Comparison of ENCODE assay signal across 30 cellular contexts in the genomic region with DNA sequence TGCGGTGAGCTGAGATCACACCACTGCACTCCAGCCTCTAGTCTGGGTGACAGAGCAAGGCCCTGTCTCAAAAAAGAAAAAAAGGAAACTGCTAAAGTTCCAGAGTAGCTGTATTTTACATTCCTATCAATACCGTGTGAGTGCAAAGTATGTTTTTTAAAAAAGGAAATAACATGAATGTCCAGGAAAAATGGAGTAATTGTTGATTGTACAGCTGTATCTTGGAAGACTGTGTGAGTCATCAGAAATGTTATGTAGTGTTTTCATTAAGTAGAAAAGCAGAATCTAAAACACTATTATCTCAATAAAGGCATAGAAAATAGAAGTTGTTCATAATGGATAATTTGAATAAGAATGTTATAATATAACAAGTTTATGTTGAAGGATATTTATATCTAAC. TPM values are rescaled to one million over a fixed set of nuclear protein-coding genes. Genes with fewer than 3 reads are reported as not detected.
DNase-seq lines count a peak whose midpoint lies in the region; ATAC-seq, FAIRE-seq and TF ChIP-seq lines count a peak whose summit lies in the region.
"Had no signal": no experiment of that assay in that cellular context is flagged by ENCODE, and none has a peak within 500 bp of the region (broad histone marks: within the 10 kb centered on the region; RNA-seq: fewer than 3 reads in every experiment).

No MANE protein-coding gene starts in this region.

- intact Hi-C loops in heart left ventricle (cut with DNase I) = no loop called here
- intact Hi-C loops in naive thymus-derived CD4-positive, alpha-beta T cell (cut with micrococcal nuclease) = no loop called here

- H3K27me3 ChIP-seq in heart left ventricle = no peaks in the 10 kb centered on the region
- H3K27me3 ChIP-seq in naive thymus-derived CD4-positive, alpha-beta T cell (ENCODE audit: control insufficient read depth in 2 of 2, insufficient read depth in 2 of 2, low read length in 2 of 2) = no peaks in the 10 kb centered on the region
- H3K27me3 ChIP-seq: esophagus squamous epithelium, heart right ventricle had no signal

- WGBS in A549 (ENCODE audit: missing lambda C conversion rate) = 83% methylated on average over 2 of the region's 2 CpGs
- 69 to 79% (median 72%) methylated on average over 2 of the region's 2 CpGs for WGBS in heart left ventricle, 4 donors

- no peak overlapping the region for H3K4me2 ChIP-seq in A549
- H3K4me2 ChIP-seq: GM23338, smooth muscle cell had no signal

- no peaks in the 10 kb centered on the region for H3K36me3 ChIP-seq in heart left ventricle
- peaks cover 0 to 4% (median 0%) of the 10 kb centered on the region in 3 experiments for H3K36me3 ChIP-seq in naive thymus-derived CD4-positive, alpha-beta T cell (ENCODE audit: control insufficient read depth in 2 of 3, insufficient read depth in 3 of 3, low read length in 3 of 3)
- H3K36me3 ChIP-seq: heart right ventricle had no signal

- H3K27ac ChIP-seq in A549 (no peak overlapping the region), heart left ventricle (no peak overlapping the region)
- no peak overlapping the region for H3K27ac ChIP-seq in naive thymus-derived CD4-positive, alpha-beta T cell (ENCODE audit: low read depth, low read length)
- H3K27ac ChIP-seq: 22Rv1, esophagus squamous epithelium, heart right ventricle had no signal

- DNase-seq in A549 (ENCODE audit: low read depth in 1 of 2, low spot score in 1 of 2) (no peak), astrocyte of the hippocampus (ENCODE audit: low read depth, low spot score) (peak; percentile 9), foreskin melanocyte (peak; percentile 82), heart left ventricle (no peak), GM10266 (ENCODE audit: extremely low spot score) (no peak)
- DNase-seq in stimulated activated naive CD8-positive, alpha-beta T cell treated with anti-CD3 and anti-CD28 coated beads, Interleukin-15, amount 100 ng/mL, for 72 hours = no peak
- no peak for DNase-seq in naive thymus-derived CD4-positive, alpha-beta T cell
- DNase-seq: activated CD4-positive, alpha-beta T cell treated with anti-CD3 and anti-CD28 coated beads, Interleukin-2, amount 10 ng/mL, durations not matched to agents 7 days and 5 days; activated naive CD8-positive, alpha-beta T cell treated with anti-CD3 and anti-CD28 coated beads, Interleukin-2, amount 50 U/mL, for 24 hours; CD4-positive, CD25-positive, alpha-beta regulatory T cell; effector CD8-positive, alpha-beta T cell; esophagus squamous epithelium; heart right ventricle; KBM-7; MV-4-11; NCI-H187 treated with DMSO at 0.1 percent for 48 hours; NCI-H226; OCI-M1; SHP77; stimulated activated CD4-positive, alpha-beta T cell treated with anti-CD3 and anti-CD28 coated beads, Interleukin-4, amount 100 ng/mL, for 24 hours; T-helper 1 cell had no signal

- no peaks in the 10 kb centered on the region for H3K27me3 Mint-ChIP-seq in stimulated activated naive CD8-positive, alpha-beta T cell treated with anti-CD3 and anti-CD28 coated beads, Interleukin-15, amount 100 ng/mL, for 72 hours
- H3K27me3 Mint-ChIP-seq in naive thymus-derived CD4-positive, alpha-beta T cell = no peaks in the 10 kb centered on the region
- H3K27me3 Mint-ChIP-seq: activated CD4-positive, alpha-beta T cell treated with anti-CD3 and anti-CD28 coated beads, Interleukin-2, amount 10 ng/mL, durations not matched to agents 7 days and 5 days; activated naive CD8-positive, alpha-beta T cell treated with anti-CD3 and anti-CD28 coated beads, Interleukin-2, amount 50 U/mL, for 24 hours; CD4-positive, CD25-positive, alpha-beta regulatory T cell; central memory CD8-positive, alpha-beta T cell; stimulated activated naive CD8-positive, alpha-beta T cell treated with anti-CD3 and anti-CD28 coated beads, Interleukin-15, Interleukin-2, amounts not matched to agents 100 ng/mL and 50 ng/mL, for 24 hours; type B pancreatic cell had no signal

- H3K9me3 Mint-ChIP-seq in stimulated activated naive CD8-positive, alpha-beta T cell treated with anti-CD3 and anti-CD28 coated beads, Interleukin-15, amount 100 ng/mL, for 72 hours = peaks cover 0 to 12% of the 10 kb centered on the region in 2 donors
- H3K9me3 Mint-ChIP-seq in naive thymus-derived CD4-positive, alpha-beta T cell = no peaks in the 10 kb centered on the region
- H3K9me3 Mint-ChIP-seq: activated naive CD8-positive, alpha-beta T cell treated with anti-CD3 and anti-CD28 coated beads, Interleukin-2, amount 50 U/mL, for 24 hours; CD4-positive, CD25-positive, alpha-beta regulatory T cell; central memory CD8-positive, alpha-beta T cell; GM23338; stimulated activated naive CD8-positive, alpha-beta T cell treated with anti-CD3 and anti-CD28 coated beads, Interleukin-15, Interleukin-2, amounts not matched to agents 100 ng/mL and 50 ng/mL, for 24 hours; type B pancreatic cell had no signal

- H3K4me1 Mint-ChIP-seq in stimulated activated naive CD8-positive, alpha-beta T cell treated with anti-CD3 and anti-CD28 coated beads, Interleukin-15, amount 100 ng/mL, for 72 hours = peaks cover 21% of the 10 kb centered on the region
- H3K4me1 Mint-ChIP-seq in naive thymus-derived CD4-positive, alpha-beta T cell = peaks cover 0 to 48% (median 32%) of the 10 kb centered on the region in 7 donors
- H3K4me1 Mint-ChIP-seq: GM23338 had no signal

- peaks cover 0 to 47% (median 24%) of the 10 kb centered on the region in 5 donors for H3K36me3 Mint-ChIP-seq in naive thymus-derived CD4-positive, alpha-beta T cell

- no peak overlapping the region for H3K27ac Mint-ChIP-seq in stimulated activated naive CD8-positive, alpha-beta T cell treated with anti-CD3 and anti-CD28 coated beads, Interleukin-15, amount 100 ng/mL, for 72 hours
- no peak overlapping the region for H3K27ac Mint-ChIP-seq in naive thymus-derived CD4-positive, alpha-beta T cell
- H3K27ac Mint-ChIP-seq: activated CD4-positive, alpha-beta T cell treated with anti-CD3 and anti-CD28 coated beads, Interleukin-2, amount 10 ng/mL, durations not matched to agents 7 days and 5 days; activated naive CD8-positive, alpha-beta T cell treated with anti-CD3 and anti-CD28 coated beads, Interleukin-2, amount 50 U/mL, for 24 hours; CD4-positive, CD25-positive, alpha-beta regulatory T cell; GM23338; stimulated activated naive CD8-positive, alpha-beta T cell treated with anti-CD3 and anti-CD28 coated beads, Interleukin-15, Interleukin-2, amounts not matched to agents 100 ng/mL and 50 ng/mL, for 24 hours; type B pancreatic cell had no signal

- TF ChIP-seq RAD21 in A549 (conservative IDR thresholded peaks at IDR 0.05 in 1 of 2, IDR thresholded peaks at IDR 0.05 in 1 of 2) = no peak

- H3K9me3 ChIP-seq in A549 (no peaks in the 10 kb centered on the region), heart left ventricle (no peaks in the 10 kb centered on the region)
- no peaks in the 10 kb centered on the region for H3K9me3 ChIP-seq in naive thymus-derived CD4-positive, alpha-beta T cell (ENCODE audit: control insufficient read depth in 2 of 3, low read length in 3 of 3)
- H3K9me3 ChIP-seq: esophagus squamous epithelium, heart right ventricle had no signal

- H3K4me3 Mint-ChIP-seq in stimulated activated naive CD8-positive, alpha-beta T cell treated with anti-CD3 and anti-CD28 coated beads, Interleukin-15, amount 100 ng/mL, for 72 hours = no peak overlapping the region
- H3K4me3 Mint-ChIP-seq in naive thymus-derived CD4-positive, alpha-beta T cell = no peak overlapping the region
- H3K4me3 Mint-ChIP-seq: activated CD4-positive, alpha-beta T cell treated with anti-CD3 and anti-CD28 coated beads, Interleukin-2, amount 10 ng/mL, durations not matched to agents 7 days and 5 days; activated naive CD8-positive, alpha-beta T cell treated with anti-CD3 and anti-CD28 coated beads, Interleukin-2, amount 50 U/mL, for 24 hours; CD4-positive, CD25-positive, alpha-beta regulatory T cell; central memory CD8-positive, alpha-beta T cell; GM23338; stimulated activated naive CD8-positive, alpha-beta T cell treated with anti-CD3 and anti-CD28 coated beads, Interleukin-15, Interleukin-2, amounts not matched to agents 100 ng/mL and 50 ng/mL, for 24 hours; type B pancreatic cell had no signal

- CTCF ChIA-PET in A549 (lab: Yijun Ruan, JAX) = interaction anchor here (1.2 kb wide), 1 partner anchor 21 kb away, joined by 3 read pairs; no protein-coding TSS in a partner anchor
- CTCF ChIA-PET in naive thymus-derived CD4-positive, alpha-beta T cell (lab: Charles Lee) = no interaction called here

- ATAC-seq in A549 (no peak), heart left ventricle (no peak)
- ATAC-seq in stimulated activated naive CD8-positive, alpha-beta T cell treated with anti-CD3 and anti-CD28 coated beads, Interleukin-15, amount 100 ng/mL, for 72 hours = no peak
- ATAC-seq in naive thymus-derived CD4-positive, alpha-beta T cell = no peak
- ATAC-seq: activated naive CD8-positive, alpha-beta T cell treated with anti-CD3 and anti-CD28 coated beads, Interleukin-2, amount 50 U/mL, for 24 hours; GM23338; heart right ventricle had no signal

- POLR2A ChIA-PET in A549 (lab: Yijun Ruan, JAX) = no interaction called here
- POLR2A ChIA-PET in naive thymus-derived CD4-positive, alpha-beta T cell (lab: Charles Lee) = interaction anchor here (0.6 kb wide), 1 partner anchor 16 kb away, joined by 3 read pairs; no protein-coding TSS in a partner anchor

- H3K4me3 ChIP-seq in A549 (no peak overlapping the region), heart left ventricle (no peak overlapping the region)
- H3K4me3 ChIP-seq in naive thymus-derived CD4-positive, alpha-beta T cell (ENCODE audit: low read length) = no peak overlapping the region
- H3K4me3 ChIP-seq: esophagus squamous epithelium, GM23338, heart right ventricle, smooth muscle cell had no signal

- FAIRE-seq in A549 (lab: Jason Lieb, UNC) (no peak), G401.6 (lab: Jason Lieb, UNC) (peak; percentile 54)
- FAIRE-seq: GM12892, GM19239 had no signal

- no peak for TF ChIP-seq CTCF in A549 (IDR thresholded peaks at IDR 0.05)
- TF ChIP-seq CTCF in heart left ventricle (IDR thresholded peaks at IDR 0.05) = no peak
- no peak for TF ChIP-seq CTCF in GM10266 (IDR thresholded peaks at IDR 0.05; ENCODE audit: control insufficient read depth, insufficient read depth, low read depth, missing control alignments)

- H3K4me1 ChIP-seq in A549 = no peaks in the 10 kb centered on the region
- H3K4me1 ChIP-seq in heart left ventricle = peaks cover 0 to 15% (median 0%) of the 10 kb centered on the region in 12 donors
- no peaks in the 10 kb centered on the region for H3K4me1 ChIP-seq in naive thymus-derived CD4-positive, alpha-beta T cell (ENCODE audit: control insufficient read depth in 2 of 2, insufficient read depth in 2 of 2, low read length in 2 of 2)
- H3K4me1 ChIP-seq: esophagus squamous epithelium, heart right ventricle had no signal

- no peak for TF ChIP-seq EP300 in A549 (IDR thresholded peaks at IDR 0.05)

- no peak for TF ChIP-seq POLR2A in A549 (IDR thresholded peaks at IDR 0.05; ENCODE audit: low read length)
- no peak for TF ChIP-seq POLR2A in heart left ventricle (IDR thresholded peaks at IDR 0.05)

RNA-seq across cellular contexts. Expression of gene ZCCHC7, which starts 53.9 kb away (rescaled TPM):
- polyA plus RNA-seq in A549 (2011; rRNA removed) (30.0 and 34.6 TPM in 2 replicates), A549 (2017; fragmentation: RNase III; extraction: RNeasy Plus Mini Kit Qiagen cat#74134 plus additional on column Dnase treatment) (12.4 to 15.7 TPM (median 15.7 TPM) in 3 replicates), heart left ventricle (1 to 10 TPM; 3.5 to 4.8 TPM)
- polyA plus RNA-seq in A549 (2012; cell fraction: cytosol; rRNA removed) = 9.9 and 10.9 TPM in 2 replicates
- 6.8 and 7.9 TPM in 2 replicates for polyA plus RNA-seq in A549 (2012; cell fraction: nucleus; rRNA removed)
- polyA minus RNA-seq in A549 (2011; rRNA and poly(A)+ RNA removed) = 35.1 and 39.4 TPM in 2 replicates
- 10 to 100 TPM in 3 of 9 donors, 1 to 10 TPM in 6; 4.4 to 14.8 (median 9.1) TPM for total RNA-seq in heart left ventricle
- 10 to 100 TPM; 26.1 to 47.1 (median 40.9) TPM for total RNA-seq in naive thymus-derived CD4-positive, alpha-beta T cell
- polyA plus RNA-seq in naive thymus-derived CD4-positive, alpha-beta T cell = 10 to 100 TPM; 27.9 to 40.3 TPM

Comparison
In these comparisons a context has a peak if more than half of its experiments do, and no peak if none do; other contexts are left out.
1. DNase-seq: peak in astrocyte of the hippocampus (single experiment) and foreskin melanocyte (single experiment); none in A549 (0 of 2), stimulated activated naive CD8-positive, alpha-beta T cell treated with anti-CD3 and anti-CD28 coated beads, Interleukin-15, amount 100 ng/mL, for 72 hours (0 of 2), heart left ventricle (0 of 5), naive thymus-derived CD4-positive, alpha-beta T cell (0 of 9) and GM10266 (single experiment).